7 cellular contexts compared by ENCODE assay signal in genomic region chr11:13384837-13385417, GRCh38.
DNase-seq lines count a peak whose midpoint lies in the region; ATAC-seq and TF ChIP-seq lines count a peak whose summit lies in the region.

No MANE protein-coding gene starts in this region.

- peak; percentile 72 for TF ChIP-seq CTCF in left ventricle myocardium inferior (IDR thresholded peaks at IDR 0.05; ENCODE audit: borderline replicate concordance)
- TF ChIP-seq CTCF in spleen (IDR thresholded peaks at IDR 0.05 in 8 of 11, conservative IDR thresholded peaks at IDR 0.05 in 3 of 11), result peak in 9 of 11 experiments; percentile 13 to 61 (median 45)

- H3K27ac Mint-ChIP-seq in activated naive CD4-positive, alpha-beta T cell treated with anti-CD3 and anti-CD28 coated beads, Interleukin-2, amount 50 U/mL, for 72 hours, result no peak overlapping the region

- H3K9me3 ChIP-seq in left ventricle myocardium inferior (replicated peaks) (no peaks in the 10 kb centered on the region), spleen (no peaks in the 10 kb centered on the region)

- H3K27me3 ChIP-seq in left ventricle myocardium inferior (ENCODE audit: low read depth) (no peaks in the 10 kb centered on the region), spleen (replicated peaks in 1 of 7) (no peaks in the 10 kb centered on the region)

- H3K9me3 Mint-ChIP-seq in activated naive CD4-positive, alpha-beta T cell treated with anti-CD3 and anti-CD28 coated beads, Interleukin-2, amount 50 U/mL, for 72 hours, result no peaks in the 10 kb centered on the region

- 14 to 43% (median 30%) methylated on average over 3 of the region's 3 CpGs for WGBS in spleen, 5 donors

- ATAC-seq in activated naive CD4-positive, alpha-beta T cell treated with anti-CD3 and anti-CD28 coated beads, Interleukin-2, amount 50 U/mL, for 72 hours, result peak; percentile 20 to 24
- ATAC-seq in GM19035 (IDR thresholded peaks at IDR 0.05; ENCODE audit: unreplicated experiment), result no peak

- peak; percentile 27 for DNase-seq in DMS79 (lab: John Stamatoyannopoulos, UW)
- DNase-seq in H4 (ENCODE audit: low spot score), result peak; percentile 50
- peak; percentile 30 for DNase-seq in NCI-H345 treated with DMSO at 0.1 percent for 48 hours (lab: John Stamatoyannopoulos, UW; ENCODE audit: unreplicated experiment)
- peak in 1 of 2 donors; percentile 21 for DNase-seq in activated naive CD4-positive, alpha-beta T cell treated with anti-CD3 and anti-CD28 coated beads, Interleukin-2, amount 50 U/mL, for 72 hours (ENCODE audit: low spot score in 2 of 2)
- no peak for DNase-seq in left ventricle myocardium inferior
- no peak for DNase-seq in spleen

- no peak for TF ChIP-seq POLR2A in spleen (IDR thresholded peaks at IDR 0.05)

- peaks cover 0 to 1% of the 10 kb centered on the region in 2 donors for H3K36me3 Mint-ChIP-seq in activated naive CD4-positive, alpha-beta T cell treated with anti-CD3 and anti-CD28 coated beads, Interleukin-2, amount 50 U/mL, for 72 hours

- H3K4me3 ChIP-seq in left ventricle myocardium inferior, result no peak overlapping the region
- H3K4me3 ChIP-seq in spleen, result no peak overlapping the region

- peaks cover 84% of the 10 kb centered on the region for H3K36me3 ChIP-seq in left ventricle myocardium inferior
- H3K36me3 ChIP-seq in spleen, result peaks cover 3 to 100% (median 72%) of the 10 kb centered on the region in 6 donors

- H3K27ac ChIP-seq in left ventricle myocardium inferior (replicated peaks) (no peak overlapping the region), spleen (no peak overlapping the region)

- H3K4me1 ChIP-seq in left ventricle myocardium inferior (peaks cover 13% of the 10 kb centered on the region), spleen (no peaks in the 10 kb centered on the region)

- intact Hi-C loops in left ventricle myocardium inferior (cut with micrococcal nuclease) (no loop called here), spleen (cut with DNase I; ENCODE audit: low total_unique reads) (no loop called here)

Comparison
In these comparisons a context has a peak if more than half of its experiments do, and no peak if none do; other contexts are left out.
1. DNase-seq: peak in DMS79 (single experiment), H4 (single experiment) and NCI-H345 treated with DMSO at 0.1 percent for 48 hours (single experiment); none in left ventricle myocardium inferior (single experiment) and spleen (single experiment).